In genomic region chr16:31142109-31143035, GRCh38 we compare ENCODE assay signal across 8 cellular contexts. TPM values are rescaled to one million over a fixed set of nuclear protein-coding genes. Genes with fewer than 3 reads are reported as not detected.
DNase-seq lines count a peak whose midpoint lies in the region; TF ChIP-seq lines count a peak whose summit lies in the region.

No MANE protein-coding gene starts in this region.

- H3K9me3 Mint-ChIP-seq in HFFc6 = no peaks in the 10 kb centered on the region
- H3K9me3 Mint-ChIP-seq in activated naive CD4-positive, alpha-beta T cell treated with anti-CD3 and anti-CD28 coated beads for 36 hours = no peaks in the 10 kb centered on the region

- H3K36me3 Mint-ChIP-seq in HFFc6 (ENCODE audit: low read depth) = no peaks in the 10 kb centered on the region
- H3K36me3 Mint-ChIP-seq in activated naive CD4-positive, alpha-beta T cell treated with anti-CD3 and anti-CD28 coated beads for 36 hours (ENCODE audit: low read depth) = no peaks in the 10 kb centered on the region

- TF ChIP-seq POLR2A in suprapubic skin (IDR thresholded peaks at IDR 0.05) = no peak

- no peaks in the 10 kb centered on the region for H3K36me3 ChIP-seq in SJSA1
- no peaks in the 10 kb centered on the region for H3K36me3 ChIP-seq in suprapubic skin

- H3K27me3 Mint-ChIP-seq in HFFc6 (ENCODE audit: insufficient read depth) = peaks cover 12% of the 10 kb centered on the region
- no peaks in the 10 kb centered on the region for H3K27me3 Mint-ChIP-seq in activated naive CD4-positive, alpha-beta T cell treated with anti-CD3 and anti-CD28 coated beads for 36 hours (ENCODE audit: low read depth)

- H3K4me1 Mint-ChIP-seq in HFFc6 (ENCODE audit: low read depth) = peaks cover 28% of the 10 kb centered on the region
- peaks cover 12% of the 10 kb centered on the region for H3K4me1 Mint-ChIP-seq in activated naive CD4-positive, alpha-beta T cell treated with anti-CD3 and anti-CD28 coated beads for 36 hours (ENCODE audit: low read depth)

- DNase-seq in GM04504 (ENCODE audit: low read depth) (peak; percentile 98), HFFc6 (peak; percentile 97), MV-4-11 (lab: John Stamatoyannopoulos, UW) (peak; percentile 97), SJSA1 (ENCODE audit: low read depth in 1 of 2, low spot score in 2 of 2) (peak; percentile 97 to 99), germinal center (ENCODE audit: low spot score) (peak; percentile 100), nucleus accumbens (lab: John Stamatoyannopoulos, UW) (peak; percentile 71 to 99 (median 96)), suprapubic skin (ENCODE audit: low spot score in 2 of 2) (peak; percentile 99 to 100)
- peak; percentile 99 for DNase-seq in activated naive CD4-positive, alpha-beta T cell treated with anti-CD3 and anti-CD28 coated beads for 36 hours

- H3K27ac ChIP-seq in SJSA1 = no peak overlapping the region
- peak overlapping the region; percentile 80 for H3K27ac ChIP-seq in suprapubic skin

- H3K4me3 ChIP-seq in SJSA1 (peak overlapping the region; percentile 44), suprapubic skin (peak overlapping the region; percentile 54)

- H3K27ac Mint-ChIP-seq in HFFc6 = peak overlapping the region; percentile 85
- H3K27ac Mint-ChIP-seq in activated naive CD4-positive, alpha-beta T cell treated with anti-CD3 and anti-CD28 coated beads for 36 hours = peak overlapping the region; percentile 84

- H3K4me3 Mint-ChIP-seq in HFFc6 = peak overlapping the region; percentile 85
- H3K4me3 Mint-ChIP-seq in activated naive CD4-positive, alpha-beta T cell treated with anti-CD3 and anti-CD28 coated beads for 36 hours = peak overlapping the region; percentile 64

- 0 out of 2 replicates have a peak, but pooled peaks cover 3% of the 10 kb centered on the region for H3K9me3 ChIP-seq in SJSA1 (replicated peaks)
- no peaks in the 10 kb centered on the region for H3K9me3 ChIP-seq in suprapubic skin

- H3K27me3 ChIP-seq in SJSA1 (replicated peaks) (no peaks in the 10 kb centered on the region; the same call in 1 of the 2 replicates), suprapubic skin (no peaks in the 10 kb centered on the region)

- CTCF ChIA-PET in activated naive CD4-positive, alpha-beta T cell treated with anti-CD3 and anti-CD28 coated beads for 36 hours (lab: Charles Lee) = interaction anchor here (0.6 to 3.1 kb wide), 34 partner anchors 8 to 682 kb away, joined by 3 to 29 read pairs (median 4); partner anchors contain the start of genes BCKDK, HSD3B7, KAT8 and PYCARD

- peaks cover 25% of the 10 kb centered on the region for H3K4me1 ChIP-seq in SJSA1 (replicated peaks)
- H3K4me1 ChIP-seq in suprapubic skin = peaks cover 44% of the 10 kb centered on the region

- intact Hi-C loops in activated naive CD4-positive, alpha-beta T cell treated with anti-CD3 and anti-CD28 coated beads for 36 hours (cut with micrococcal nuclease) = loop anchor here (1.0 to 2.0 kb wide), 11 partner anchors 25 to 317 kb away; partner anchors contain the start of genes ARMC5, HSD3B7, KAT8 and SETD1A

- 0% methylated on average over 15 of the region's 92 CpGs for WGBS in suprapubic skin

- TF ChIP-seq CTCF in HFFc6 (IDR thresholded peaks at IDR 0.05) (peak; percentile 98), suprapubic skin (IDR thresholded peaks at IDR 0.05) (peak; percentile 97 to 99)

- TF ChIP-seq EP300 in suprapubic skin (IDR thresholded peaks at IDR 0.05) = no peak

RNA-seq across cellular contexts. Expression of gene PRSS8, which starts 6.8 kb away (rescaled TPM):
- not detected for total RNA-seq in HFFc6 (2021; fragmentation: NEBNext Ultra II Directional; extraction: Animal tissue kit (Norgen Biotek cat#: 25700))
- not detected in 2 replicates for total RNA-seq in SJSA1 (2014; rRNA removed; shearing (Covaris generic))
- total RNA-seq in activated naive CD4-positive, alpha-beta T cell treated with anti-CD3 and anti-CD28 coated beads for 36 hours = not detected
- 100 to 1,000 TPM in 3 of 4 donors, 10 to 100 TPM in 1; 46.3 to 168 (median 140) TPM for total RNA-seq in suprapubic skin

RNA-seq across cellular contexts. Expression of gene PRSS36, which starts 7.5 kb away (rescaled TPM):
- under 1 TPM in 4 of 6 experiments, not detected in 2; 0.38 to 0.60 (median 0.47) TPM for total RNA-seq in HFFc6 (2021; fragmentation: NEBNext Ultra II Directional; extraction: Animal tissue kit (Norgen Biotek cat#: 25700))
- total RNA-seq in SJSA1 (2014; rRNA removed; shearing (Covaris generic)) = 0.18 and 0.38 TPM in 2 replicates
- under 1 TPM; 0.93 to 0.99 TPM for total RNA-seq in activated naive CD4-positive, alpha-beta T cell treated with anti-CD3 and anti-CD28 coated beads for 36 hours
- total RNA-seq in suprapubic skin = 10 to 100 TPM in 2 of 4 donors, 1 to 10 TPM in 2; 2.2 to 17.8 (median 8.4) TPM

RNA-seq across cellular contexts. Expression of gene KAT8, which starts 24.9 kb away (rescaled TPM):
- total RNA-seq in HFFc6 (2021; fragmentation: NEBNext Ultra II Directional; extraction: Animal tissue kit (Norgen Biotek cat#: 25700)) = 10 to 100 TPM; 28.1 to 31.8 (median 29.6) TPM
- total RNA-seq in SJSA1 (2014; rRNA removed; shearing (Covaris generic)) = 32.3 and 45.2 TPM in 2 replicates
- total RNA-seq in activated naive CD4-positive, alpha-beta T cell treated with anti-CD3 and anti-CD28 coated beads for 36 hours = 10 to 100 TPM; 58.1 to 64.5 TPM
- total RNA-seq in suprapubic skin = 100 to 1,000 TPM in 1 of 4 donors, 10 to 100 TPM in 3; 62.3 to 100 (median 69.8) TPM

RNA-seq across cellular contexts. Expression of gene BCKDK, which starts 34.2 kb away (rescaled TPM):
- 10 to 100 TPM; 56.8 to 64.8 (median 59.4) TPM for total RNA-seq in HFFc6 (2021; fragmentation: NEBNext Ultra II Directional; extraction: Animal tissue kit (Norgen Biotek cat#: 25700))
- total RNA-seq in SJSA1 (2014; rRNA removed; shearing (Covaris generic)) = 19.1 and 20.8 TPM in 2 replicates
- total RNA-seq in activated naive CD4-positive, alpha-beta T cell treated with anti-CD3 and anti-CD28 coated beads for 36 hours = 10 to 100 TPM; 21.3 to 23.1 TPM
- 10 to 100 TPM; 51.0 to 63.2 (median 58.2) TPM for total RNA-seq in suprapubic skin

RNA-seq across cellular contexts. Expression of gene FUS, which starts 37.6 kb away (rescaled TPM):
- 100 to 1,000 TPM; 275 to 504 (median 422) TPM for total RNA-seq in HFFc6 (2021; fragmentation: NEBNext Ultra II Directional; extraction: Animal tissue kit (Norgen Biotek cat#: 25700))
- total RNA-seq in SJSA1 (2014; rRNA removed; shearing (Covaris generic)) = 32.0 and 37.5 TPM in 2 replicates
- 100 to 1,000 TPM; 424 to 435 TPM for total RNA-seq in activated naive CD4-positive, alpha-beta T cell treated with anti-CD3 and anti-CD28 coated beads for 36 hours
- total RNA-seq in suprapubic skin = 100 to 1,000 TPM in 1 of 4 donors, 10 to 100 TPM in 3; 52.5 to 121 (median 58.9) TPM

Comparison
In these comparisons a context has a peak if more than half of its experiments do, and no peak if none do; other contexts are left out.
1. RNA of gene PRSS8, which starts 6.8 kb away (total RNA-seq): 46.3 to 168 TPM in suprapubic skin; not detected in HFFc6, not detected in SJSA1 and not detected in activated naive CD4-positive, alpha-beta T cell treated with anti-CD3 and anti-CD28 coated beads for 36 hours; every median in the first group is over 10 times any median in the second.
2. Peak in every context shown above with its lines, with median percentiles within 50 percentile points of each other: DNase-seq.